Comparison of ENCODE assay signal across 28 cellular contexts in the genomic region with DNA sequence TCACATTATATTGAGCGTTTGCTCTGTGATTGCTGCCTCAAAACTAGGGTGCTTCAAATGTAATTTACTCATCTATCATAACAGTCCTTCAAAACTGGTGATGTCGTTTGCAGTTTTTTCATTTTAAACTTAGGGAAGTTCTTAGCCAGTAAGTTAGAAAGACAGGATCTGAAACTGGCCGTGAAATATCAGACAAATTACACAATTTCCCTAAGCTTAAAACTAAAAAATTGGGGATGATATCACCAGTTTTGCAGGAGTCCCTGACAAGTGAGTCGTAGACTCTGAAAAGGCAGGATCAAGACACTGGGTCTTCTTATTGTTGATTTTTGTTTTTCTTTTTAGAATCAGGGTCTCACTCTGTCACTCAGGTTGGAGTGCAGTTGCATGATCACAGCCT. TPM values are rescaled to one million over a fixed set of nuclear protein-coding genes. Genes with fewer than 3 reads are reported as not detected.
DNase-seq lines count a peak whose midpoint lies in the region; ATAC-seq and TF ChIP-seq lines count a peak whose summit lies in the region.
"Had no signal": no experiment of that assay in that cellular context is flagged by ENCODE, and none has a peak within 500 bp of the region (broad histone marks: within the 10 kb centered on the region; RNA-seq: fewer than 3 reads in every experiment).

No MANE protein-coding gene starts in this region.

- H3K27ac Mint-ChIP-seq in HFFc6 (peak overlapping the region; percentile 29; the same call in 1 of the 2 replicates), T-cell (no peak overlapping the region)
- H3K27ac Mint-ChIP-seq in activated T-cell treated with anti-CD3 and anti-CD28 coated beads, Interleukin-2, amount 50 U/mL, for 72 hours = no peak overlapping the region
- H3K27ac Mint-ChIP-seq: natural killer cell treated with Interleukin-12 subunit alpha and Interleukin-12 subunit beta and Interleukin-15 and Interleukin-18, amount 100 ng/mL, for 72 hours; stimulated activated memory B cell treated with anti-CD40 and anti-IgM and Interleukin-4, amounts not matched to agents 10 μg/mL and 1 μg/mL and 100 μg/mL, for 72 hours had no signal

- H3K36me3 Mint-ChIP-seq in HFFc6 (ENCODE audit: low read depth) (peaks cover 15% of the 10 kb centered on the region; the same call in 1 of the 2 replicates), T-cell (peaks cover 13% of the 10 kb centered on the region)
- H3K36me3 Mint-ChIP-seq in activated T-cell treated with anti-CD3 and anti-CD28 coated beads, Interleukin-2, amount 50 U/mL, for 72 hours (ENCODE audit: insufficient read depth in 2 of 2) = peaks cover 0 to 2% of the 10 kb centered on the region in 2 donors
- H3K36me3 Mint-ChIP-seq: natural killer cell treated with Interleukin-12 subunit alpha and Interleukin-12 subunit beta and Interleukin-15 and Interleukin-18, amount 100 ng/mL, for 72 hours; WTC11 had no signal

- H3K4me1 Mint-ChIP-seq in HFFc6 (ENCODE audit: low read depth) = peaks cover 45% of the 10 kb centered on the region
- peaks cover 5% of the 10 kb centered on the region for H3K4me1 Mint-ChIP-seq in activated T-cell treated with anti-CD3 and anti-CD28 coated beads, Interleukin-2, amount 50 U/mL, for 72 hours (ENCODE audit: low read depth)
- H3K4me1 Mint-ChIP-seq in T-cell = peaks cover 16 to 22% (median 17%) of the 10 kb centered on the region in 3 donors

- H3K4me3 Mint-ChIP-seq in HFFc6 (no peak overlapping the region), T-cell (no peak overlapping the region)
- H3K4me3 Mint-ChIP-seq in activated T-cell treated with anti-CD3 and anti-CD28 coated beads, Interleukin-2, amount 50 U/mL, for 72 hours = no peak overlapping the region
- H3K4me3 Mint-ChIP-seq: activated T-cell treated with anti-CD3 and anti-CD28 coated beads, Interleukin-2, amount 50 U/mL, for 4 hours; natural killer cell treated with Interleukin-12 subunit alpha and Interleukin-12 subunit beta and Interleukin-15 and Interleukin-18, amount 100 ng/mL, for 72 hours; stimulated activated memory B cell treated with anti-CD40 and anti-IgM and Interleukin-4, amounts not matched to agents 10 μg/mL and 1 μg/mL and 100 μg/mL, for 72 hours; WTC11 had no signal

- H3K27me3 ChIP-seq in BLaER1 treated with 17β-estradiol and CSF1 and Interleukin-3, amounts not matched to agents 10 nM and 100 nM = no peaks in the 10 kb centered on the region
- H3K27me3 ChIP-seq: BE2C, body of pancreas, esophagus muscularis mucosa, heart right ventricle, Peyer's patch, SJCRH30 had no signal

- peak overlapping the region in 6 of 11 experiments; percentile 28 to 73 (median 60); a peak in 12 of 22 replicates for H3K9ac ChIP-seq in BLaER1 treated with 17β-estradiol and CSF1 and Interleukin-3, amounts not matched to agents 10 nM and 100 nM

- H3K4me2 ChIP-seq in BLaER1 treated with 17β-estradiol and CSF1 and Interleukin-3, amounts not matched to agents 10 nM and 100 nM = peak overlapping the region in 7 of 11 experiments; percentile 0 to 99 (median 84); a peak in 13 of 22 replicates

- peaks cover 0 to 17% (median 8%) of the 10 kb centered on the region in 11 experiments; a peak in 12 of 22 replicates for H3K9me3 ChIP-seq in BLaER1 treated with 17β-estradiol and CSF1 and Interleukin-3, amounts not matched to agents 10 nM and 100 nM (replicated peaks in 1 of 11)
- H3K9me3 ChIP-seq: BE2C, body of pancreas, esophagus muscularis mucosa, heart right ventricle, Peyer's patch, SJCRH30 had no signal

- TF ChIP-seq CTCF in HFFc6 (IDR thresholded peaks at IDR 0.05) (no peak), fibroblast of mammary gland (conservative IDR thresholded peaks at IDR 0.05; ENCODE audit: control insufficient read depth, insufficient read depth, low read depth, low read length) (no peak)

- no peak for ATAC-seq in activated T-cell treated with anti-CD3 and anti-CD28 coated beads, Interleukin-2, amount 50 U/mL, for 72 hours (replicated peaks in 1 of 2)
- ATAC-seq in GM21528 (IDR thresholded peaks at IDR 0.05; ENCODE audit: low FRiP score, unreplicated experiment) = no peak
- no peak for ATAC-seq in T-cell (replicated peaks in 1 of 4)
- ATAC-seq: activated T-cell treated with anti-CD3 and anti-CD28 coated beads, Interleukin-2, amount 50 U/mL, for 4 hours; body of pancreas; HCT116; heart right ventricle; natural killer cell treated with Interleukin-12 subunit alpha and Interleukin-12 subunit beta and Interleukin-15 and Interleukin-18, amount 100 ng/mL, for 72 hours; stimulated activated memory B cell treated with anti-CD40 and anti-IgM and Interleukin-4, amounts not matched to agents 10 μg/mL and 1 μg/mL and 100 μg/mL, for 72 hours; WTC11 had no signal

- CTCF ChIA-PET in T-cell (lab: Charles Lee) = no interaction called here

- H3K4me1 ChIP-seq in BLaER1 treated with 17β-estradiol and CSF1 and Interleukin-3, amounts not matched to agents 10 nM and 100 nM = peaks cover 0 to 79% (median 39%) of the 10 kb centered on the region in 10 experiments; a peak in 15 of 20 replicates
- H3K4me1 ChIP-seq: BE2C, body of pancreas, Peyer's patch, SJCRH30 had no signal

- peaks cover 0 to 26% (median 0%) of the 10 kb centered on the region in 11 experiments; a peak in 4 of 22 replicates for H4K20me1 ChIP-seq in BLaER1 treated with 17β-estradiol and CSF1 and Interleukin-3, amounts not matched to agents 10 nM and 100 nM

- DNase-seq in HFFc6 = no peak
- DNase-seq in NOMO-1 (lab: John Stamatoyannopoulos, UW; ENCODE audit: unreplicated experiment in 2 of 2) = peak; percentile 66 to 71
- DNase-seq in fibroblast of mammary gland (ENCODE audit: low read depth) = peak; percentile 16
- DNase-seq in activated T-cell treated with anti-CD3 and anti-CD28 coated beads, Interleukin-2, amount 50 U/mL, for 72 hours = no peak
- no peak for DNase-seq in AG08395 (ENCODE audit: low spot score)
- DNase-seq in T-cell = no peak
- DNase-seq: activated naive CD4-positive, alpha-beta T cell; activated T-cell treated with anti-CD3 and anti-CD28 coated beads, Interleukin-2, amount 50 U/mL, for 4 hours; BE2C; body of pancreas; DMS153; heart right ventricle; kidney glomerular epithelial cell; NCI-H1417; NCI-H2029 treated with DMSO at 0.1 percent for 48 hours; NCI-H524 treated with DMSO at 0.1 percent for 48 hours; NK-92 treated with Interleukin-12 subunit alpha and Interleukin-12 subunit beta, amount 100 ng/mL, for 24 hours; Peyer's patch; SJCRH30; stimulated activated CD4-positive, alpha-beta T cell treated with anti-CD3 and anti-CD28 coated beads, Interleukin-15, amount 100 ng/mL, for 24 hours had no signal

- H3K27ac ChIP-seq in BLaER1 treated with 17β-estradiol and CSF1 and Interleukin-3, amounts not matched to agents 10 nM and 100 nM = peak overlapping the region in 7 of 11 experiments; percentile 39 to 81 (median 75); a peak in 14 of 22 replicates
- H3K27ac ChIP-seq: body of pancreas, esophagus muscularis mucosa, Peyer's patch, SJCRH30 had no signal

- peak overlapping the region in 4 of 10 experiments; percentile 33 to 51 (median 39); a peak in 7 of 20 replicates for H3K4me3 ChIP-seq in BLaER1 treated with 17β-estradiol and CSF1 and Interleukin-3, amounts not matched to agents 10 nM and 100 nM
- H3K4me3 ChIP-seq in fibroblast of mammary gland (ENCODE audit: control insufficient read depth, low read depth, low read length) = no peak overlapping the region
- H3K4me3 ChIP-seq: body of pancreas, esophagus muscularis mucosa, heart right ventricle, lung, Peyer's patch, SJCRH30 had no signal

- peaks cover 0 to 13% (median 0%) of the 10 kb centered on the region in 11 experiments; a peak in 6 of 22 replicates for H3K36me3 ChIP-seq in BLaER1 treated with 17β-estradiol and CSF1 and Interleukin-3, amounts not matched to agents 10 nM and 100 nM
- H3K36me3 ChIP-seq: BE2C, esophagus muscularis mucosa, heart right ventricle, Peyer's patch had no signal

- POLR2A ChIA-PET in T-cell (lab: Charles Lee) = interaction anchor here in 1 of 2 donors (0.6 kb wide), 1 partner anchor 309 kb away, joined by 5 read pairs; no protein-coding TSS in a partner anchor

- H3K9me3 Mint-ChIP-seq in HFFc6 (no peaks in the 10 kb centered on the region), T-cell (no peaks in the 10 kb centered on the region)
- peaks cover 2 to 3% of the 10 kb centered on the region in 2 donors for H3K9me3 Mint-ChIP-seq in activated T-cell treated with anti-CD3 and anti-CD28 coated beads, Interleukin-2, amount 50 U/mL, for 72 hours
- H3K9me3 Mint-ChIP-seq: activated T-cell treated with anti-CD3 and anti-CD28 coated beads, Interleukin-2, amount 50 U/mL, for 4 hours; natural killer cell treated with Interleukin-12 subunit alpha and Interleukin-12 subunit beta and Interleukin-15 and Interleukin-18, amount 100 ng/mL, for 72 hours; stimulated activated memory B cell treated with anti-CD40 and anti-IgM and Interleukin-4, amounts not matched to agents 10 μg/mL and 1 μg/mL and 100 μg/mL, for 72 hours; WTC11 had no signal

- no peaks in the 10 kb centered on the region for H3K27me3 Mint-ChIP-seq in HFFc6 (ENCODE audit: insufficient read depth)
- H3K27me3 Mint-ChIP-seq in activated T-cell treated with anti-CD3 and anti-CD28 coated beads, Interleukin-2, amount 50 U/mL, for 72 hours (ENCODE audit: low read depth) = no peaks in the 10 kb centered on the region
- no peaks in the 10 kb centered on the region for H3K27me3 Mint-ChIP-seq in T-cell
- H3K27me3 Mint-ChIP-seq: natural killer cell treated with Interleukin-12 subunit alpha and Interleukin-12 subunit beta and Interleukin-15 and Interleukin-18, amount 100 ng/mL, for 72 hours; stimulated activated memory B cell treated with anti-CD40 and anti-IgM and Interleukin-4, amounts not matched to agents 10 μg/mL and 1 μg/mL and 100 μg/mL, for 72 hours had no signal

RNA-seq across cellular contexts. Expression of a gene that starts 44.8 kb away (rescaled TPM):
- total RNA-seq in HFFc6 (2021; fragmentation: NEBNext Ultra II Directional; extraction: Animal tissue kit (Norgen Biotek cat#: 25700)) = 10 to 100 TPM; 26.9 to 37.0 (median 33.8) TPM
- total RNA-seq in activated T-cell treated with anti-CD3 and anti-CD28 coated beads, Interleukin-2, amount 50 U/mL, for 72 hours = 10 to 100 TPM; 27.6 to 34.3 TPM
- 10 to 100 TPM; 10.7 to 16.0 (median 11.2) TPM for total RNA-seq in T-cell

RNA-seq across cellular contexts. Expression of a gene that starts 46.5 kb away (rescaled TPM):
- 10 to 100 TPM; 13.1 to 23.9 (median 22.3) TPM for total RNA-seq in HFFc6 (2021; fragmentation: NEBNext Ultra II Directional; extraction: Animal tissue kit (Norgen Biotek cat#: 25700))
- total RNA-seq in activated T-cell treated with anti-CD3 and anti-CD28 coated beads, Interleukin-2, amount 50 U/mL, for 72 hours = 10 to 100 TPM; 36.6 to 45.4 TPM
- 10 to 100 TPM; 25.9 to 50.7 (median 42.1) TPM for total RNA-seq in T-cell

Comparison
In these comparisons a context has a peak if more than half of its experiments do, and no peak if none do; other contexts are left out.
1. DNase-seq: peak in NOMO-1 (2 of 2) and fibroblast of mammary gland (single experiment); none in HFFc6 (single experiment), activated T-cell treated with anti-CD3 and anti-CD28 coated beads, Interleukin-2, amount 50 U/mL, for 72 hours (0 of 2), AG08395 (single experiment) and T-cell (0 of 34).